ENCODE assay signal across 8 cellular contexts in the genomic region with DNA sequence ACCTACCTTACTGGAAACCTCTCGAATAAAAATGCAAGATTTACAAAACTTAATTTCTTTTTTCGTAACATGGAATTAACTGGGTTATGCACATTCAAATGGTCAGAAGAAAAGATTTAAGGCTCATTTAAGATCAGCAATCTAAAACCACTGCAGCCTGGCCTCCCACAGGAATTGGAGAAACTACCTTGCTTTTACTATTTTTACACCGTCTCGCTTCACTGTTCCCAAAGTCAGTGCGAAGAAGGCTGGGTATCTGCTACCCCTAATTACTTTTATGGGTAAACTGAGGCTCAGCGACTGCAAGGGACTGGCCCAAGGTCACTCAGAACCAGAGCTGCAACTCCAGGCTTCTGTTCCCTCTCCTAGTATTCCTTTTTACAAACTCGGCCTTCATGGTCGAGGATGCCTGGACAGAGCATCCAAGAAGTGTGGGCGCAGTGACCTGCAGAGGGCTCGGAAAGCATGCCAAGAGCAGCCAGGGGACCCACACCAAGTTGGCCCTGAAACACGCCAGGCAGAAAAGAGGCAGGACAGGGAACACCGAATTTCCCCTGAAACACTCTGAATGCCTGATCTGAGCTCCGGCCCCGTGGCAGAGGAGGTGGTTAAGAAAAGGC. TPM values are rescaled to one million over a fixed set of nuclear protein-coding genes. Genes with fewer than 3 reads are reported as not detected.
DNase-seq lines count a peak whose midpoint lies in the region; ATAC-seq and TF ChIP-seq lines count a peak whose summit lies in the region.

No MANE protein-coding gene starts in this region.

- ATAC-seq in GM18907 (IDR thresholded peaks at IDR 0.05; ENCODE audit: unreplicated experiment) (peak; percentile 7), heart left ventricle (no peak), HG02610 (IDR thresholded peaks at IDR 0.05; ENCODE audit: unreplicated experiment) (no peak), HG02642 (IDR thresholded peaks at IDR 0.05; ENCODE audit: poor library complexity, unreplicated experiment) (no peak)
- ATAC-seq in activated CD8-positive, alpha-beta T cell treated with anti-CD3 and anti-CD28 coated beads, Interleukin-2, amount 10 ng/mL, durations not matched to agents 7 days and 5 days: no peak

- WGBS in heart left ventricle, 4 donors: 7 to 10% (median 8%) methylated on average over 12 to 14 of the region's 14 CpGs

- H3K9me3 Mint-ChIP-seq in activated CD8-positive, alpha-beta T cell treated with anti-CD3 and anti-CD28 coated beads, Interleukin-2, amount 10 ng/mL, durations not matched to agents 7 days and 5 days (ENCODE audit: insufficient read depth): no peaks in the 10 kb centered on the region
- no peaks in the 10 kb centered on the region for H3K9me3 Mint-ChIP-seq in progenitor cell of endocrine pancreas (ENCODE audit: low read depth)

- TF ChIP-seq CTCF in HL-60 (IDR thresholded peaks at IDR 0.05; ENCODE audit: insufficient read depth, low read length) (no peak), heart left ventricle (IDR thresholded peaks at IDR 0.05) (no peak), progenitor cell of endocrine pancreas (IDR thresholded peaks at IDR 0.05; ENCODE audit: unreplicated experiment) (peak; percentile 24)

- peaks cover 2 to 38% (median 29%) of the 10 kb centered on the region in 12 donors for H3K4me1 ChIP-seq in heart left ventricle

- H3K4me3 ChIP-seq in HL-60 (replicated peaks; ENCODE audit: insufficient read depth, low read length): peak overlapping the region; percentile 90
- peak overlapping the region; percentile 60 to 92 (median 82) for H3K4me3 ChIP-seq in heart left ventricle

- POLR2A ChIA-PET in activated CD8-positive, alpha-beta T cell treated with anti-CD3 and anti-CD28 coated beads, Interleukin-2, amount 10 ng/mL, durations not matched to agents 7 days and 5 days (lab: Charles Lee): interaction anchor here (0.8 to 3.6 kb wide), 4 partner anchors 11 to 43 kb away, joined by 3 to 31 read pairs (median 4); a partner anchor contains a TSS

- peaks cover 0 to 35% (median 23%) of the 10 kb centered on the region in 9 donors for H3K36me3 ChIP-seq in heart left ventricle

- H3K36me3 Mint-ChIP-seq in activated CD8-positive, alpha-beta T cell treated with anti-CD3 and anti-CD28 coated beads, Interleukin-2, amount 10 ng/mL, durations not matched to agents 7 days and 5 days (ENCODE audit: low read depth): peaks cover 42% of the 10 kb centered on the region
- peaks cover 19% of the 10 kb centered on the region for H3K36me3 Mint-ChIP-seq in progenitor cell of endocrine pancreas (ENCODE audit: insufficient read depth)

- DNase-seq in HL-60 (ENCODE audit: low read depth in 1 of 2, low spot score in 1 of 2): peak in 1 of 2 experiments; percentile 20
- DNase-seq in activated CD8-positive, alpha-beta T cell treated with anti-CD3 and anti-CD28 coated beads, Interleukin-2, amount 10 ng/mL, durations not matched to agents 7 days and 5 days: no peak
- no peak for DNase-seq in heart left ventricle
- no peak for DNase-seq in progenitor cell of endocrine pancreas (ENCODE audit: low spot score, unreplicated experiment)
- DNase-seq in AML-193 (lab: John Stamatoyannopoulos, UW): no peak

- intact Hi-C loops in heart left ventricle (cut with DNase I): loop anchor here in 4 of 10 donors (2.0 to 5.0 kb wide), 2 partner anchors 42 to 43 kb away; a partner anchor contains a TSS

- peak overlapping the region; percentile 96 for H3K4me3 Mint-ChIP-seq in activated CD8-positive, alpha-beta T cell treated with anti-CD3 and anti-CD28 coated beads, Interleukin-2, amount 10 ng/mL, durations not matched to agents 7 days and 5 days
- peak overlapping the region; percentile 99 for H3K4me3 Mint-ChIP-seq in progenitor cell of endocrine pancreas (ENCODE audit: low read depth)

- TF ChIP-seq POLR2A in heart left ventricle (IDR thresholded peaks at IDR 0.05): no peak

- CTCF ChIA-PET in activated CD8-positive, alpha-beta T cell treated with anti-CD3 and anti-CD28 coated beads, Interleukin-2, amount 10 ng/mL, durations not matched to agents 7 days and 5 days (lab: Charles Lee): interaction anchor here (0.6 to 2.5 kb wide), 10 partner anchors 14 to 158 kb away, joined by 3 to 20 read pairs (median 4); a partner anchor contains a TSS

- H3K27me3 ChIP-seq in HL-60 (ENCODE audit: insufficient read depth, poor library complexity, severe bottlenecking) (no peaks in the 10 kb centered on the region), heart left ventricle (peaks cover 0 to 4% (median 0%) of the 10 kb centered on the region in 9 donors)

- H3K27ac ChIP-seq in HL-60 (replicated peaks): peak overlapping the region; percentile 91
- H3K27ac ChIP-seq in heart left ventricle: peak overlapping the region in 11 of 12 donors; percentile 83 to 95 (median 91)

- peak overlapping the region; percentile 94 for H3K27ac Mint-ChIP-seq in activated CD8-positive, alpha-beta T cell treated with anti-CD3 and anti-CD28 coated beads, Interleukin-2, amount 10 ng/mL, durations not matched to agents 7 days and 5 days
- H3K27ac Mint-ChIP-seq in progenitor cell of endocrine pancreas: peak overlapping the region; percentile 99

- H3K27me3 Mint-ChIP-seq in activated CD8-positive, alpha-beta T cell treated with anti-CD3 and anti-CD28 coated beads, Interleukin-2, amount 10 ng/mL, durations not matched to agents 7 days and 5 days (ENCODE audit: low read depth): no peaks in the 10 kb centered on the region
- H3K27me3 Mint-ChIP-seq in progenitor cell of endocrine pancreas: no peaks in the 10 kb centered on the region

- H3K4me1 Mint-ChIP-seq in activated CD8-positive, alpha-beta T cell treated with anti-CD3 and anti-CD28 coated beads, Interleukin-2, amount 10 ng/mL, durations not matched to agents 7 days and 5 days (ENCODE audit: low read depth): peaks cover 51% of the 10 kb centered on the region
- peaks cover 37% of the 10 kb centered on the region for H3K4me1 Mint-ChIP-seq in progenitor cell of endocrine pancreas (ENCODE audit: low read depth)

- H3K9me3 ChIP-seq in heart left ventricle: no peaks in the 10 kb centered on the region

RNA-seq across cellular contexts. Expression of a gene that starts 0.9 kb away (rescaled TPM):
- 10 to 100 TPM; 48.4 to 52.7 TPM for total RNA-seq in activated CD8-positive, alpha-beta T cell treated with anti-CD3 and anti-CD28 coated beads, Interleukin-2, amount 10 ng/mL, durations not matched to agents 7 days and 5 days
- total RNA-seq in heart left ventricle (10 to 100 TPM in 5 of 9 donors, 1 to 10 TPM in 4; 8.1 to 13.8 (median 10.7) TPM), progenitor cell of endocrine pancreas (97.7 and 98.1 TPM in 2 replicates)
- polyA plus RNA-seq in heart left ventricle: 10 to 100 TPM in 1 of 2 donors, 1 to 10 TPM in 1; 9.5 to 11.1 TPM

RNA-seq across cellular contexts. Expression of a gene that starts 42.8 kb away (rescaled TPM):
- total RNA-seq in activated CD8-positive, alpha-beta T cell treated with anti-CD3 and anti-CD28 coated beads, Interleukin-2, amount 10 ng/mL, durations not matched to agents 7 days and 5 days: 10 to 100 TPM; 16.0 to 21.8 TPM
- 10 to 100 TPM in 7 of 9 donors, 1 to 10 TPM in 2; 6.7 to 17.4 (median 11.8) TPM for total RNA-seq in heart left ventricle
- polyA plus RNA-seq in heart left ventricle: 1 to 10 TPM; 4.1 to 9.3 TPM
- total RNA-seq in progenitor cell of endocrine pancreas: 9.5 and 10.1 TPM in 2 replicates
